In genomic region chr1:9892563-9893528, GRCh38 we compare ENCODE assay signal across 1 cellular context.
TF ChIP-seq lines count a peak whose summit lies in the region.

No MANE protein-coding gene starts in this region.

TF ChIP-seq in GM23338, 12 proteins besides CTCF, POLR2A, EP300 and RAD21 (continued from another document):
- TF ChIP-seq ZNF462 (CRISPR knock-in tag; IDR thresholded peaks at IDR 0.05), result no peak
- no peak for TF ChIP-seq EZH2phosphoT487 (IDR thresholded peaks at IDR 0.05; ENCODE audit: unreplicated experiment)
- TF ChIP-seq STAT1 (IDR thresholded peaks at IDR 0.05; ENCODE audit: unreplicated experiment), result no peak
- TF ChIP-seq ZNF331 (CRISPR knock-in tag; IDR thresholded peaks at IDR 0.05; ENCODE audit: low read depth), result no peak
- TF ChIP-seq REST (IDR thresholded peaks at IDR 0.05; ENCODE audit: unreplicated experiment), result no peak
- TF ChIP-seq POLR2AphosphoS5 (IDR thresholded peaks at IDR 0.05; ENCODE audit: low read depth), result no peak
- no peak for TF ChIP-seq CREB1 (CRISPR knock-in tag; IDR thresholded peaks at IDR 0.05; ENCODE audit: low read depth)
- no peak for TF ChIP-seq ZNF114 (CRISPR knock-in tag; IDR thresholded peaks at IDR 0.05)
- no peak for TF ChIP-seq JUNB (IDR thresholded peaks at IDR 0.05; ENCODE audit: unreplicated experiment)
